ENCODE assay signal across 26 cellular contexts in genomic region chr6:67680297-67680932, GRCh38.
A peak's percentile ranks its signal among the peaks of the same experiment; 100 is the strongest.
DNase-seq lines count a peak whose midpoint lies in the region; TF ChIP-seq lines count a peak whose summit lies in the region.
"Had no signal": no experiment of that assay in that cellular context is flagged by ENCODE, and none has a peak within 500 bp of the region (broad histone marks: within the 10 kb centered on the region; RNA-seq: fewer than 3 reads in every experiment).

No MANE protein-coding gene starts in this region.

- CTCF ChIA-PET in AG04449 (lab: Yijun Ruan, JAX) = no interaction called here

- no peaks in the 10 kb centered on the region for H3K9me3 ChIP-seq in MG63
- H3K9me3 ChIP-seq: pancreas, thoracic aorta, vagina had no signal

- H3K4me3 ChIP-seq in AG04449 (ENCODE audit: low read depth, low read length) = no peak overlapping the region
- no peak overlapping the region for H3K4me3 ChIP-seq in MG63
- H3K4me3 ChIP-seq: cardiac muscle cell, pancreas, SK-N-MC, thoracic aorta, vagina had no signal

- no peaks in the 10 kb centered on the region for H3K27me3 ChIP-seq in MG63
- H3K27me3 ChIP-seq: cardiac muscle cell, pancreas, vagina had no signal

- POLR2A ChIA-PET in AG04449 (lab: Yijun Ruan, JAX) = no interaction called here

- TF ChIP-seq CTCF in AG04449 (IDR thresholded peaks at IDR 0.05; ENCODE audit: insufficient read depth, low read length, missing control alignments) = no peak

- H3K36me3 ChIP-seq in MG63 = no peaks in the 10 kb centered on the region
- H3K36me3 ChIP-seq: cardiac muscle cell, pancreas, thoracic aorta, vagina had no signal

- DNase-seq in AG04449 (ENCODE audit: low read depth, low spot score) (peak; percentile 10), HS-5 (ENCODE audit: low read depth) (peak; percentile 15), astrocyte of the hippocampus (ENCODE audit: low read depth, low spot score) (peak; percentile 32), iris pigment epithelial cell (ENCODE audit: low read depth) (peak; percentile 75), MG63 (no peak), NK-92 (lab: John Stamatoyannopoulos, UW; ENCODE audit: unreplicated experiment) (no peak), NCI-H1417 (lab: John Stamatoyannopoulos, UW) (no peak)
- DNase-seq in activated naive CD4-positive, alpha-beta T cell (lab: John Stamatoyannopoulos, UW) = no peak
- DNase-seq: activated CD4-positive, alpha-beta T cell treated with anti-CD3 and anti-CD28 coated beads for 4 hours; activated gamma-delta T cell treated with Interleukin-2 at 50 U/mL for 16 hours; activated T-cell treated with anti-CD3 and anti-CD28 coated beads, Interleukin-2, amount 50 U/mL, for 24 hours; amniotic stem cell; hypothalamus; left ventricle myocardium superior; midbrain; MV-4-11; NCI-H2171; NCI-H524; pancreas; stimulated activated CD4-positive, alpha-beta T cell treated with anti-CD3 and anti-CD28 coated beads, Interleukin-4, amount 100 ng/mL, for 24 hours; stimulated activated naive CD4-positive, alpha-beta T cell treated with Interleukin-2 at 50 U/mL for 16 hours; T-helper 2 cell had no signal

Comparison
In these comparisons a context has a peak if more than half of its experiments do, and no peak if none do; other contexts are left out.
1. DNase-seq: peak in AG04449 (single experiment), HS-5 (single experiment), astrocyte of the hippocampus (single experiment) and iris pigment epithelial cell (single experiment); none in MG63 (single experiment), NK-92 (single experiment), NCI-H1417 (0 of 3) and activated naive CD4-positive, alpha-beta T cell (0 of 4).